In the genomic region with DNA sequence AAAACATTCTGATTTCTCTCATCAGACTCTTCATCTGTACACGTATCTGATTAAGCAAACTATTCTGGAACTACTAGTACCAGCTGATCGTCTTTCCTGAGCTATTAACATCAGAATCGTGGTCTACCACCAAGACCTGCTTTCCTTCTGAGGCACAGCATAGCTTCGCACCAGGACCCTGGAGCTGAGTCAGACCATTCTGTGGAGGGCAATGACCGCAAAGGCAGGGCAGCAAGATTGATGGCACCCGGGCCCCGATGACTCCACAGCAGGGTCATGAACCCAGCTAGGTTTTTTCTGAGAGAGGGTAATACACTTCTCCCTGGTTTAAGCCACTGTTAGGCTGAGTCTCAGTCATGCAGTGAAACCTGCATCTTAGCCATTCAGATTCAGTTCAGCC, we compare ENCODE assay signal across 2 cellular contexts.
TF ChIP-seq lines count a peak whose summit lies in the region.

No MANE protein-coding gene starts in this region.

TF ChIP-seq in IMR-90, 13 proteins besides CTCF, POLR2A, EP300 and RAD21:
- TF ChIP-seq MAFK (IDR thresholded peaks at IDR 0.05; ENCODE audit: low read depth, low read length) (no peak), MAZ (IDR thresholded peaks at IDR 0.05; ENCODE audit: borderline replicate concordance, low read depth, low read length) (no peak)

TF ChIP-seq in GM12878, 131 proteins besides CTCF, POLR2A, EP300 and RAD21:
- no peak for TF ChIP-seq STAT1 (conservative IDR thresholded peaks at IDR 0.05)
